ENCODE assay signal across 7 cellular contexts in genomic region chr19:5977785-5978605, GRCh38. TPM values are rescaled to one million over a fixed set of nuclear protein-coding genes. Genes with fewer than 3 reads are reported as not detected.
A peak's percentile ranks its signal among the peaks of the same experiment; 100 is the strongest.
DNase-seq lines count a peak whose midpoint lies in the region; ATAC-seq and TF ChIP-seq lines count a peak whose summit lies in the region.

Gene RANBP3, minus strand, starts transcription at chr19:5978140. Its CDS starts 58 bp downstream, at chr19:5978082.

- ATAC-seq in GM18505 (IDR thresholded peaks at IDR 0.05; ENCODE audit: unreplicated experiment): peak; percentile 83
- ATAC-seq in HG02973 (IDR thresholded peaks at IDR 0.05; ENCODE audit: unreplicated experiment): peak; percentile 74

- peak within 1 kb of the TSS; percentile 91 for H3K4me3 ChIP-seq in astrocyte of the cerebellum (ENCODE audit: low read depth, low read length)

- TF ChIP-seq CTCF in astrocyte of the cerebellum (IDR thresholded peaks at IDR 0.05; ENCODE audit: low read depth, low read length, missing control alignments): no peak

- in situ Hi-C loops in astrocyte of the cerebellum (cut with HindIII; ENCODE audit: low sequenced_read_pairs): no loop called here

- DNase-seq in NCI-H2029 (lab: John Stamatoyannopoulos, UW) (peak; percentile 99), T-helper 22 cell (ENCODE audit: low read depth) (peak; percentile 99), astrocyte of the cerebellum (ENCODE audit: low read depth) (peak; percentile 98), hepatic stellate cell (ENCODE audit: low spot score) (peak; percentile 99), renal cortical epithelial cell (ENCODE audit: low read depth) (peak; percentile 97)

- TF ChIP-seq POLR2A in GM18505 (IDR thresholded peaks at IDR 0.05; ENCODE audit: borderline replicate concordance, extremely low read depth, insufficient read depth, insufficient read length): peak; percentile 81

RNA-seq across cellular contexts. Expression of gene RANBP3, which starts in this region (rescaled TPM):
- total RNA-seq in renal cortical epithelial cell: 28.3 and 78.8 TPM in 2 replicates

Comparison
In these comparisons a context has a peak if more than half of its experiments do, and no peak if none do; other contexts are left out.
1. Peak in every context shown above with its lines: DNase-seq, ATAC-seq and H3K4me3 ChIP-seq.